22 cellular contexts compared by ENCODE assay signal in the genomic region with DNA sequence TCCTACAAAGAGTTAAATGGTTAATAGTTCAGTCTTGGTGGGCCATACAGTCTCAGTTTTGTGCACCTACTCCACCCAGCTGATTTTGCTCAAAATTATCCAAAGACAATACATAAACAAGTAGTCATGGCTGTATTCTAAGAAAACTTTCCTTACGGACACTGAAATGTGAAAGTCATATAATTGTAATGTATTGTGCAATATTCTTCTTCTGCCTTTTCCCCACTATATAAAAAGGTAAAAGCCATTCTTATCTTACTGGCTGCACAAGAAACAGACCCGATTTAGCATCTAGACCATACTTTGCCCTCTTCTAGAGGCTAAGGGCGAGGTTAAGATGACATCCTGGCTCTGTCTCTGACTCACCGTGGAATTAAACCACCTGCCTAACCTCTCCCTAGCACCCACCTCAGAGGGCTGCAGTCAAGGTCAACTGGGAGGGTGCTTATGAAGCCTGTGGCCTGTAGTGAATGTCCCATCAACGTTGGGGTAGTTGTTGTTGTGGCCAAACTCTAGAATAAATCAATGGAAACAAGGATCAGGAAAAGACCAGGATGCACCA.
"Had no signal": no experiment of that assay in that cellular context is flagged by ENCODE, and none has a peak within 500 bp of the region (broad histone marks: within the 10 kb centered on the region; RNA-seq: fewer than 3 reads in every experiment).

No MANE protein-coding gene starts in this region.

- H3K4me3 Mint-ChIP-seq: natural killer cell treated with Interleukin-12 subunit alpha and Interleukin-12 subunit beta and Interleukin-15 and Interleukin-18, amount 100 ng/mL, for 72 hours; stimulated activated effector memory CD8-positive, alpha-beta T cell treated with anti-CD3 and anti-CD28 coated beads, Interleukin-12 subunit alpha, Interleukin-12 subunit beta, amount 100 ng/mL, for 72 hours had no signal

- H3K27me3 ChIP-seq: pancreas, suprapubic skin, thyroid gland, upper lobe of right lung, vagina had no signal

- FAIRE-seq: frontal cortex, islet of Langerhans, pancreas had no signal

- H3K36me3 ChIP-seq: heart left ventricle, pancreas, suprapubic skin, thyroid gland, upper lobe of right lung, vagina had no signal

- H3K9me3 Mint-ChIP-seq: natural killer cell treated with Interleukin-12 subunit alpha and Interleukin-12 subunit beta and Interleukin-15 and Interleukin-18, amount 100 ng/mL, for 72 hours; stimulated activated effector memory CD8-positive, alpha-beta T cell treated with anti-CD3 and anti-CD28 coated beads, Interleukin-12 subunit alpha, Interleukin-12 subunit beta, amount 100 ng/mL, for 72 hours had no signal

- H3K27ac ChIP-seq: coronary artery, heart left ventricle, pancreas, suprapubic skin, thyroid gland, upper lobe of right lung, vagina had no signal

- H3K9me3 ChIP-seq: heart left ventricle, pancreas, suprapubic skin, thyroid gland, upper lobe of right lung, vagina had no signal

- H3K27ac Mint-ChIP-seq: natural killer cell treated with Interleukin-12 subunit alpha and Interleukin-12 subunit beta and Interleukin-15 and Interleukin-18, amount 100 ng/mL, for 72 hours; progenitor cell of endocrine pancreas; stimulated activated effector memory CD8-positive, alpha-beta T cell treated with anti-CD3 and anti-CD28 coated beads, Interleukin-12 subunit alpha, Interleukin-12 subunit beta, amount 100 ng/mL, for 72 hours had no signal

- ATAC-seq: heart left ventricle; left lobe of liver; pancreas; right cardiac atrium; stimulated activated effector memory CD8-positive, alpha-beta T cell treated with anti-CD3 and anti-CD28 coated beads, Interleukin-12 subunit alpha, Interleukin-12 subunit beta, amount 100 ng/mL, for 72 hours; stimulated activated naive CD8-positive, alpha-beta T cell treated with anti-CD3 and anti-CD28 coated beads, Interleukin-15, Interleukin-2, amounts not matched to agents 100 U/mL and 50 U/mL, for 24 hours; upper lobe of right lung had no signal

- H3K27me3 Mint-ChIP-seq: progenitor cell of endocrine pancreas had no signal

- H3K4me1 ChIP-seq: heart left ventricle had no signal

- H3K36me3 Mint-ChIP-seq: natural killer cell treated with Interleukin-12 subunit alpha and Interleukin-12 subunit beta and Interleukin-15 and Interleukin-18, amount 100 ng/mL, for 72 hours; stimulated activated effector memory CD8-positive, alpha-beta T cell treated with anti-CD3 and anti-CD28 coated beads, Interleukin-12 subunit alpha, Interleukin-12 subunit beta, amount 100 ng/mL, for 72 hours had no signal

- H3K4me3 ChIP-seq: coronary artery, heart left ventricle, pancreas, suprapubic skin, thyroid gland, upper lobe of right lung, vagina had no signal

- DNase-seq: effector CD4-positive, alpha-beta T cell; heart left ventricle; hypothalamus; kidney glomerular epithelial cell; mammary epithelial cell; occipital lobe; pancreas; right cardiac atrium; stimulated activated CD4-positive, alpha-beta T cell treated with anti-CD3 and anti-CD28 coated beads, Interleukin-4, amount 100 ng/mL, for 1 hour; stimulated activated CD8-positive, alpha-beta memory T cell treated with anti-CD3 and anti-CD28 coated beads, Interleukin-4, amount 100 ng/mL, for 48 hours; stimulated activated naive CD8-positive, alpha-beta T cell treated with anti-CD3 and anti-CD28 coated beads, Interleukin-15, Interleukin-2, amounts not matched to agents 100 U/mL and 50 U/mL, for 24 hours; thyroid gland; upper lobe of right lung had no signal
